In the genomic region with DNA sequence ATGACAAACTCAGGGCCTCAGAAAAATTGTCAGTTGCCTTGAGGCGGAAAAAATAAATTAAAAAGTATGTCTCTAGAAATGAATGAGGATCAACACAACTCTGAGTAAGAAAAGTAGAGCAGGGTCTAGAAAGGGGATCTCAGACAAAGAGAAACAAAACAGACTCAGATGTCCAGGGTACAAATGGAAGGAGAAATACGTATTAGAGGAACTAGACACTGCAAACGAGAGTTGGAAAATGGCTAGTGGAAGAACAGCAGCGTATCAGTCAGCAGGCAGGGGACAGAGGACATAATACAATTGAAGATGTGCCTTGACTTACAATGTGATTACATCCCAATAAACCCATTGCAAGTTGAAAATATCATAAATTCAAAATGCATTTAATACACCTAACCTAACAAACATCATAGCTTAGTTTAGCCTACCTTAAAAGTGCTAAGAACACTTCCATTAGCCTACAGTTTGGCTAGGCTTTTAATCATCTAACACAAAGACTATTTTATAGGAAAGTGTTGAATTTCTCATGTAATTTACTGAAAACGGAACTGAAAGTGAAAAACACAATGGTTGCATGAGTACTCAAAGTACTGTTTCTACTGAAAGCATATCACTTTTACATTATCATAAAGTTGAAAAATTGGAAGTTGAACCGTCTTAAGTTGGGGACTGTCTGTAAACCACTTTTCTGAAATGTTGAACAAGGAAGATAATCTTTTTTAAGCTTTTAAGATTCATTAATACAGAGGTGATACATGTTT, we compare ENCODE assay signal across 10 cellular contexts.
A peak's percentile ranks its signal among the peaks of the same experiment; 100 is the strongest.
DNase-seq lines count a peak whose midpoint lies in the region; ATAC-seq lines count a peak whose summit lies in the region.
"Had no signal": no experiment of that assay in that cellular context is flagged by ENCODE, and none has a peak within 500 bp of the region (broad histone marks: within the 10 kb centered on the region; RNA-seq: fewer than 3 reads in every experiment).

No MANE protein-coding gene starts in this region.

- DNase-seq in activated CD4-positive, alpha-beta memory T cell treated with anti-CD3 and anti-CD28 coated beads, Interleukin-2, amount 10 ng/mL, durations not matched to agents 7 days and 5 days = no peak
- no peak for DNase-seq in activated CD4-positive, alpha-beta memory T cell treated with anti-CD3 and anti-CD28 coated beads for 36 hours
- no peak for DNase-seq in activated T-helper 2 cell treated with anti-CD3 and anti-CD28 coated beads, Interferon-gamma antibody, Interleukin-2, Interleukin-4, amounts not matched to agents 10 μg/mL and 5 μg/mL and 100 μg/mL, durations not matched to agents 14 hours and 24 hours and 36 hours (ENCODE audit: low spot score)
- no peak for DNase-seq in NCI-H146 treated with DMSO at 0.1 percent for 48 hours (lab: John Stamatoyannopoulos, UW; ENCODE audit: unreplicated experiment)
- no peak for DNase-seq in SK-N-DZ (ENCODE audit: low spot score)
- no peak for DNase-seq in NCI-H524 treated with DMSO at 0.1 percent for 48 hours (lab: John Stamatoyannopoulos, UW)
- DNase-seq: activated naive CD4-positive, alpha-beta T cell treated with anti-CD3 and anti-CD28 coated beads, Interleukin-2, amount 50 U/mL, for 16 hours; EL had no signal

- H3K27ac Mint-ChIP-seq in activated CD4-positive, alpha-beta memory T cell treated with anti-CD3 and anti-CD28 coated beads, Interleukin-2, amount 10 ng/mL, durations not matched to agents 7 days and 5 days = no peak overlapping the region
- H3K27ac Mint-ChIP-seq in activated CD4-positive, alpha-beta memory T cell treated with anti-CD3 and anti-CD28 coated beads for 36 hours = no peak overlapping the region
- peak overlapping the region; percentile 64 for H3K27ac Mint-ChIP-seq in activated T-helper 2 cell treated with anti-CD3 and anti-CD28 coated beads, Interferon-gamma antibody, Interleukin-2, Interleukin-4, amounts not matched to agents 10 μg/mL and 5 μg/mL and 100 μg/mL, durations not matched to agents 14 hours and 24 hours and 36 hours

- H3K4me1 Mint-ChIP-seq in activated CD4-positive, alpha-beta memory T cell treated with anti-CD3 and anti-CD28 coated beads, Interleukin-2, amount 10 ng/mL, durations not matched to agents 7 days and 5 days = peaks cover 16% of the 10 kb centered on the region
- H3K4me1 Mint-ChIP-seq in activated CD4-positive, alpha-beta memory T cell treated with anti-CD3 and anti-CD28 coated beads for 36 hours (ENCODE audit: low read depth) = peaks cover 14% of the 10 kb centered on the region
- peaks cover 34% of the 10 kb centered on the region for H3K4me1 Mint-ChIP-seq in activated T-helper 2 cell treated with anti-CD3 and anti-CD28 coated beads, Interferon-gamma antibody, Interleukin-2, Interleukin-4, amounts not matched to agents 10 μg/mL and 5 μg/mL and 100 μg/mL, durations not matched to agents 14 hours and 24 hours and 36 hours (ENCODE audit: low read depth)

- ATAC-seq in GM21515 (IDR thresholded peaks at IDR 0.05; ENCODE audit: unreplicated experiment) = peak; percentile 82
- peak; percentile 77 for ATAC-seq in HG03175 (IDR thresholded peaks at IDR 0.05; ENCODE audit: unreplicated experiment)

- peak overlapping the region; percentile 6 for H3K4me3 Mint-ChIP-seq in activated CD4-positive, alpha-beta memory T cell treated with anti-CD3 and anti-CD28 coated beads, Interleukin-2, amount 10 ng/mL, durations not matched to agents 7 days and 5 days
- H3K4me3 Mint-ChIP-seq in activated CD4-positive, alpha-beta memory T cell treated with anti-CD3 and anti-CD28 coated beads for 36 hours = no peak overlapping the region
- no peak overlapping the region for H3K4me3 Mint-ChIP-seq in activated T-helper 2 cell treated with anti-CD3 and anti-CD28 coated beads, Interferon-gamma antibody, Interleukin-2, Interleukin-4, amounts not matched to agents 10 μg/mL and 5 μg/mL and 100 μg/mL, durations not matched to agents 14 hours and 24 hours and 36 hours (ENCODE audit: low read depth)

- H3K9me3 Mint-ChIP-seq in activated CD4-positive, alpha-beta memory T cell treated with anti-CD3 and anti-CD28 coated beads, Interleukin-2, amount 10 ng/mL, durations not matched to agents 7 days and 5 days = no peaks in the 10 kb centered on the region
- no peaks in the 10 kb centered on the region for H3K9me3 Mint-ChIP-seq in activated CD4-positive, alpha-beta memory T cell treated with anti-CD3 and anti-CD28 coated beads for 36 hours
- H3K9me3 Mint-ChIP-seq in activated T-helper 2 cell treated with anti-CD3 and anti-CD28 coated beads, Interferon-gamma antibody, Interleukin-2, Interleukin-4, amounts not matched to agents 10 μg/mL and 5 μg/mL and 100 μg/mL, durations not matched to agents 14 hours and 24 hours and 36 hours = no peaks in the 10 kb centered on the region

- CTCF ChIA-PET in activated CD4-positive, alpha-beta memory T cell treated with anti-CD3 and anti-CD28 coated beads, Interleukin-2, amount 10 ng/mL, durations not matched to agents 7 days and 5 days (lab: Charles Lee) = no interaction called here
- CTCF ChIA-PET in activated CD4-positive, alpha-beta memory T cell treated with anti-CD3 and anti-CD28 coated beads for 36 hours (lab: Charles Lee) = no interaction called here

- POLR2A ChIA-PET in activated CD4-positive, alpha-beta memory T cell treated with anti-CD3 and anti-CD28 coated beads, Interleukin-2, amount 10 ng/mL, durations not matched to agents 7 days and 5 days (lab: Charles Lee) = no interaction called here
- POLR2A ChIA-PET in activated CD4-positive, alpha-beta memory T cell treated with anti-CD3 and anti-CD28 coated beads for 36 hours (lab: Charles Lee) = no interaction called here

- intact Hi-C loops in activated CD4-positive, alpha-beta memory T cell treated with anti-CD3 and anti-CD28 coated beads for 36 hours (cut with micrococcal nuclease) = loop anchor here (1.0 to 10.0 kb wide), 2 partner anchors 186 to 201 kb away; a partner anchor contains a TSS
- intact Hi-C loops in activated T-helper 2 cell treated with anti-CD3 and anti-CD28 coated beads, Interferon-gamma antibody, Interleukin-2, Interleukin-4, amounts not matched to agents 10 μg/mL and 5 μg/mL and 100 μg/mL, durations not matched to agents 14 hours and 24 hours and 36 hours (cut with micrococcal nuclease) = loop anchor here (1.0 to 5.0 kb wide), 3 partner anchors 66 to 205 kb away; no protein-coding TSS in a partner anchor

- peaks cover 42% of the 10 kb centered on the region for H3K36me3 Mint-ChIP-seq in activated CD4-positive, alpha-beta memory T cell treated with anti-CD3 and anti-CD28 coated beads, Interleukin-2, amount 10 ng/mL, durations not matched to agents 7 days and 5 days (ENCODE audit: low read depth)
- peaks cover 42% of the 10 kb centered on the region for H3K36me3 Mint-ChIP-seq in activated CD4-positive, alpha-beta memory T cell treated with anti-CD3 and anti-CD28 coated beads for 36 hours
- H3K36me3 Mint-ChIP-seq in activated T-helper 2 cell treated with anti-CD3 and anti-CD28 coated beads, Interferon-gamma antibody, Interleukin-2, Interleukin-4, amounts not matched to agents 10 μg/mL and 5 μg/mL and 100 μg/mL, durations not matched to agents 14 hours and 24 hours and 36 hours (ENCODE audit: low read depth) = peaks cover 62% of the 10 kb centered on the region

- no peaks in the 10 kb centered on the region for H3K27me3 Mint-ChIP-seq in activated CD4-positive, alpha-beta memory T cell treated with anti-CD3 and anti-CD28 coated beads, Interleukin-2, amount 10 ng/mL, durations not matched to agents 7 days and 5 days
- H3K27me3 Mint-ChIP-seq in activated CD4-positive, alpha-beta memory T cell treated with anti-CD3 and anti-CD28 coated beads for 36 hours = no peaks in the 10 kb centered on the region
- H3K27me3 Mint-ChIP-seq in activated T-helper 2 cell treated with anti-CD3 and anti-CD28 coated beads, Interferon-gamma antibody, Interleukin-2, Interleukin-4, amounts not matched to agents 10 μg/mL and 5 μg/mL and 100 μg/mL, durations not matched to agents 14 hours and 24 hours and 36 hours (ENCODE audit: low read depth) = no peaks in the 10 kb centered on the region
